Comparison of ENCODE assay signal across 11 cellular contexts in genomic region chr15:58115692-58116091, GRCh38. TPM values are rescaled to one million over a fixed set of nuclear protein-coding genes. Genes with fewer than 3 reads are reported as not detected.
DNase-seq lines count a peak whose midpoint lies in the region; FAIRE-seq and TF ChIP-seq lines count a peak whose summit lies in the region.
"Had no signal": no experiment of that assay in that cellular context is flagged by ENCODE, and none has a peak within 500 bp of the region (broad histone marks: within the 10 kb centered on the region; RNA-seq: fewer than 3 reads in every experiment).

No MANE protein-coding gene starts in this region.

- no peaks in the 10 kb centered on the region for H3K9me3 ChIP-seq in HEK293 (ENCODE audit: control insufficient read depth, insufficient read depth, low read depth, low read length)
- H3K9me3 ChIP-seq in adrenal gland (replicated peaks in 1 of 3): no peaks in the 10 kb centered on the region
- no peaks in the 10 kb centered on the region for H3K9me3 ChIP-seq in kidney (ENCODE audit: control insufficient read depth in 1 of 2, low read length in 2 of 2)

- no peak overlapping the region for H3K27ac ChIP-seq in HEK293 (ENCODE audit: extremely low read depth, low read depth, low read length)
- H3K27ac ChIP-seq in adrenal gland: no peak overlapping the region
- no peak overlapping the region for H3K27ac ChIP-seq in kidney (ENCODE audit: low read depth in 2 of 2, low read length in 2 of 2)

- POLR2A ChIA-PET in HEK293 (lab: Yijun Ruan, JAX): no interaction called here

- no peak overlapping the region for H3K9ac ChIP-seq in kidney (ENCODE audit: low read length in 2 of 2)

- no peak for FAIRE-seq in kidney (lab: Jason Lieb, UNC)

- no peaks in the 10 kb centered on the region for H3K27me3 ChIP-seq in adrenal gland

- 85 to 92% (median 86%) methylated on average over 1 of the region's 1 CpG for WGBS in adrenal gland, 4 donors

- H3K4me3 ChIP-seq in HEK293 (ENCODE audit: low read depth, low read length) (no peak overlapping the region), adrenal gland (no peak overlapping the region), kidney (ENCODE audit: low read length in 2 of 2) (no peak overlapping the region)

- DNase-seq in AG09319 (ENCODE audit: extremely low read depth, low read depth) (no peak), adrenal gland (no peak), kidney (no peak), HUDEP-2 (lab: John Stamatoyannopoulos, UW; ENCODE audit: unreplicated experiment in 76 of 76) (no peak), Kasumi-1 (lab: John Stamatoyannopoulos, UW) (no peak)
- no peak for DNase-seq in stimulated activated CD4-positive, alpha-beta T cell treated with anti-CD3 and anti-CD28 coated beads, Interleukin-4, amount 100 ng/mL, for 24 hours
- no peak for DNase-seq in activated CD4-positive, alpha-beta T cell treated with anti-CD3 and anti-CD28 coated beads, Interleukin-2, amount 50 U/mL, for 1 hour
- DNase-seq: activated CD4-positive, alpha-beta T cell treated with anti-CD3 and anti-CD28 coated beads for 4 hours; anterior cingulate cortex had no signal

- H3K4me1 ChIP-seq in HEK293 (ENCODE audit: control insufficient read depth, insufficient read depth, low read length) (no peaks in the 10 kb centered on the region), adrenal gland (replicated peaks in 1 of 2) (no peaks in the 10 kb centered on the region), kidney (ENCODE audit: control insufficient read depth in 1 of 2, insufficient read depth in 1 of 2, low read depth in 1 of 2, low read length in 2 of 2) (no peaks in the 10 kb centered on the region)

- H3K36me3 ChIP-seq in HEK293 (ENCODE audit: control insufficient read depth in 2 of 2, insufficient read depth in 1 of 2, low read length in 2 of 2) (no peaks in the 10 kb centered on the region), adrenal gland (replicated peaks in 1 of 2) (no peaks in the 10 kb centered on the region), kidney (ENCODE audit: control insufficient read depth in 1 of 2, insufficient read depth in 2 of 2, low read length in 2 of 2) (no peaks in the 10 kb centered on the region)

- no peak for TF ChIP-seq POLR2A in adrenal gland (IDR thresholded peaks at IDR 0.05)

- CTCF ChIA-PET in HEK293 (lab: Yijun Ruan, JAX): interaction anchor here (0.6 kb wide), 1 partner anchor 45 kb away, joined by 5 read pairs; no protein-coding TSS in a partner anchor

- intact Hi-C loops in adrenal gland (cut with DNase I) (no loop called here), kidney (cut with DNase I) (no loop called here)

- peak; percentile 44 for TF ChIP-seq CTCF in AG09319 (IDR thresholded peaks at IDR 0.05; ENCODE audit: low read depth, low read length)
- TF ChIP-seq CTCF in HEK293 (tag by site-specific recombination; IDR thresholded peaks at IDR 0.05): no peak
- TF ChIP-seq CTCF in adrenal gland (IDR thresholded peaks at IDR 0.05): peak in 4 of 6 experiments; percentile 3 to 35 (median 28)
- peak; percentile 20 for TF ChIP-seq CTCF in kidney (IDR thresholded peaks at IDR 0.05; ENCODE audit: borderline replicate concordance, extremely low read depth, insufficient read depth)

TF ChIP-seq in HEK293, 187 proteins besides CTCF, POLR2A, EP300 and RAD21:
- 0 out of 2 replicates have a peak, but pooled peaks have one; percentile 19 for TF ChIP-seq ZNF654 (tag by site-specific recombination; IDR thresholded peaks at IDR 0.05; ENCODE audit: low read depth)
- TF ChIP-seq ZIC2 (tag by site-specific recombination; IDR thresholded peaks at IDR 0.05): no peak
- TF ChIP-seq ZNF423 (tag by site-specific recombination; IDR thresholded peaks at IDR 0.05): no peak
- TF ChIP-seq ZXDB (tag by site-specific recombination; IDR thresholded peaks at IDR 0.05): no peak
- TF ChIP-seq ZNF155 (tag by site-specific recombination; IDR thresholded peaks at IDR 0.05): no peak
- no peak for TF ChIP-seq ZNF10 (tag by site-specific recombination; IDR thresholded peaks at IDR 0.05)

RNA-seq across cellular contexts. Expression of gene AQP9, which starts 22.5 kb away (rescaled TPM):
- total RNA-seq in adrenal gland (1 to 10 TPM in 1 of 8 donors, under 1 TPM in 6, not detected in 1; 0.52 to 2.8 (median 0.84) TPM), kidney (1.4 TPM)
- polyA plus RNA-seq in adrenal gland (1 to 10 TPM in 2 of 3 donors, under 1 TPM in 1; 0.44 to 2.8 (median 1.4) TPM), kidney (ENCODE audit: insufficient read depth, low read depth, low replicate concordance) (0.30 TPM)
- total RNA-seq: neural crest cell had no signal

RNA-seq across cellular contexts. Expression of gene ALDH1A2, which starts 50.2 kb away (rescaled TPM):
- total RNA-seq in adrenal gland: 10 to 100 TPM in 4 of 8 donors, 1 to 10 TPM in 4; 2.1 to 26.1 (median 9.6) TPM
- polyA plus RNA-seq in adrenal gland: 1 to 10 TPM; 1.8 to 8.5 (median 5.5) TPM
- 113 TPM for total RNA-seq in kidney
- 24.4 TPM for polyA plus RNA-seq in kidney (ENCODE audit: insufficient read depth, low read depth, low replicate concordance)
